In the genomic region with DNA sequence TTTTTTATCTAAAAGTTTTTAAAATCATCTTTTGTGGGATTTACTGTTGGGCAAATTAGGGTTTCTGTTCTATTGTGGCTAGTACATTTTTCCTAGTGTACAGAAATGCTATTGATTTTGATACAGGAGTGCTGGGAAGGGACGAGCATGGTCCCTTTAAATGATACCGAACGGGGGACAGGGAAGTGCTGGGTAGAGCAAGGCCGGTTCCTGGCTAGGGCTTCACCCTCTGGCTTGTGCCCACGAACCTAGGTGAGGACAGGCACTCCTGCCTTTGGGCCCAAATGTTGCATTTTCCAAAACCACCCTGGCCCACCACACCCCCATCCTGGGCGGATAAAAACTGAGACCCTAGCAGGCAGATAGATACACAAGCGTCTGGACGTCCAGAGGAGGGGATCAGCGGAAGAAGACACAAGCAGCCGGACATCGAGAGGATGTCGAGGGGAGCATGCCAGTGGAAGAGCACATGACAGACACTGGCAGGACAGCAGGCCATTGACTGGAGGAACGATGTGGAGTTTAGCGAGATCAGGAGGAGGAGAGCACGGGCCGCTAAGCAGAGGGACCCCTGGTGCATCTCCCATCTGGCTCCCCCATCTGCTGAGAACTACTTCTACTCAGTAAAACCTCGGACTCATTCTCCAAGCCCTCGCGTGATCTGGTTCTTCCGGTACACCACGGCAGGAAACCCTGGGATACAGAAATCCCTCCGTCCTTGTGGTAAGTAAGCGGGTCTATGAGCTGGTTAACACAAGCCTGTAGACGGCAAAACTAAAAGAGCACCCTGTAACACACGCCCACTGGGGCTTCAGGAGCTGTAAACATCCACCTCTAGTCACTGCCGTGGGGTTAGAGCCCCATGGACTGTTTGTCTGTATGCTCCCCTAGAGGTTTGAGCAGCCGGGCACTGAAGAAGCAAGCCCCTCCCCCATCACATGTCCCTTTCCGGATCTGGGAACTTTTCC, we compare ENCODE assay signal across 12 cellular contexts. TPM values are rescaled to one million over a fixed set of nuclear protein-coding genes. Genes with fewer than 3 reads are reported as not detected.
A peak's percentile ranks its signal among the peaks of the same experiment; 100 is the strongest.
DNase-seq lines count a peak whose midpoint lies in the region; ATAC-seq and TF ChIP-seq lines count a peak whose summit lies in the region.
"Had no signal": no experiment of that assay in that cellular context is flagged by ENCODE, and none has a peak within 500 bp of the region (broad histone marks: within the 10 kb centered on the region; RNA-seq: fewer than 3 reads in every experiment).

No MANE protein-coding gene starts in this region.

- no peaks in the 10 kb centered on the region for H3K36me3 Mint-ChIP-seq in WTC11
- H3K36me3 Mint-ChIP-seq in glutamatergic neuron (ENCODE audit: unreplicated experiment), result no peaks in the 10 kb centered on the region
- H3K36me3 Mint-ChIP-seq: memory B cell had no signal

- H3K27me3 Mint-ChIP-seq in WTC11 (ENCODE audit: low read depth), result peaks cover 2% of the 10 kb centered on the region; the same call in 1 of the 2 replicates
- peaks cover 4% of the 10 kb centered on the region for H3K27me3 Mint-ChIP-seq in glutamatergic neuron (ENCODE audit: unreplicated experiment)
- H3K27me3 Mint-ChIP-seq: memory B cell had no signal

- H3K4me3 Mint-ChIP-seq in WTC11 (peak overlapping the region; percentile 64), glutamatergic neuron (ENCODE audit: unreplicated experiment) (no peak overlapping the region)
- H3K4me3 Mint-ChIP-seq: memory B cell had no signal

- H3K9me3 Mint-ChIP-seq in WTC11 (no peaks in the 10 kb centered on the region), glutamatergic neuron (ENCODE audit: unreplicated experiment) (peaks cover 3% of the 10 kb centered on the region)

- peak; percentile 95 for ATAC-seq in WTC11
- ATAC-seq in right lobe of liver, result peak; percentile 58 to 89 (median 68)
- ATAC-seq: HCT116 had no signal

- no peak for TF ChIP-seq CTCF in WTC11 (IDR thresholded peaks at IDR 0.05)
- TF ChIP-seq CTCF in fibroblast of the aortic adventitia (IDR thresholded peaks at IDR 0.05; ENCODE audit: insufficient read depth, low read length), result no peak
- TF ChIP-seq CTCF in right lobe of liver (IDR thresholded peaks at IDR 0.05), result no peak
- TF ChIP-seq CTCF in glutamatergic neuron (IDR thresholded peaks at IDR 0.05; ENCODE audit: partially characterized antibody, unreplicated experiment), result no peak

- intact Hi-C loops in right lobe of liver (cut with DNase I), result no loop called here

- WGBS in right lobe of liver (ENCODE audit: insufficient coverage, low coverage, low lambda C conversion rate, missing lambda C conversion rate), result 63% methylated on average over 19 of the region's 28 CpGs

- H3K27ac ChIP-seq in right lobe of liver, result no peak overlapping the region
- H3K27ac ChIP-seq: prostate gland had no signal

- POLR2A ChIA-PET in WTC11 (lab: Charles Lee), result no interaction called here

- H3K4me1 Mint-ChIP-seq in WTC11 (0 out of 2 replicates have a peak, but pooled peaks cover 5% of the 10 kb centered on the region), glutamatergic neuron (ENCODE audit: low read depth, unreplicated experiment) (peaks cover 2% of the 10 kb centered on the region)
- H3K4me1 Mint-ChIP-seq: memory B cell had no signal

- H3K4me3 ChIP-seq in fibroblast of the aortic adventitia (ENCODE audit: low read depth, low read length), result peak overlapping the region; percentile 57
- peak overlapping the region in 2 of 3 donors; percentile 21 to 32 for H3K4me3 ChIP-seq in right lobe of liver
- H3K4me3 ChIP-seq: prostate gland had no signal

- peaks cover 0 to 8% (median 0%) of the 10 kb centered on the region in 4 donors for H3K4me1 ChIP-seq in right lobe of liver
- H3K4me1 ChIP-seq: prostate gland had no signal

- in situ Hi-C loops in ACHN (cut with HindIII; ENCODE audit: low pct_ligation_motif_present, low pct_unique_long_range_greater_than_20kb, low sequenced_read_pairs), result loop anchor here (25.0 kb wide), 1 partner anchor 599 kb away; no protein-coding TSS in a partner anchor

- no peak for TF ChIP-seq POLR2A in right lobe of liver (IDR thresholded peaks at IDR 0.05)

- CTCF ChIA-PET in WTC11 (lab: Charles Lee), result no interaction called here

- no peaks in the 10 kb centered on the region for H3K27me3 ChIP-seq in right lobe of liver

- H3K27ac Mint-ChIP-seq in WTC11 (no peak overlapping the region), glutamatergic neuron (ENCODE audit: unreplicated experiment) (no peak overlapping the region)
- H3K27ac Mint-ChIP-seq: memory B cell had no signal

- peaks cover 0 to 7% (median 0%) of the 10 kb centered on the region in 4 donors for H3K36me3 ChIP-seq in right lobe of liver
- H3K36me3 ChIP-seq: prostate gland had no signal

- DNase-seq in ACHN, result peak; percentile 85
- DNase-seq in WTC11 (ENCODE audit: low spot score), result peak; percentile 35
- DNase-seq in fibroblast of the aortic adventitia (ENCODE audit: low read depth), result peak; percentile 72
- no peak for DNase-seq in right lobe of liver
- no peak for DNase-seq in glutamatergic neuron
- no peak for DNase-seq in medulla oblongata (ENCODE audit: extremely low spot score)
- DNase-seq in NCI-H2081 treated with DMSO at 0.1 percent for 48 hours (lab: John Stamatoyannopoulos, UW), result no peak
- DNase-seq in NOMO-1 (lab: John Stamatoyannopoulos, UW; ENCODE audit: unreplicated experiment in 2 of 2), result no peak
- DNase-seq: NCI-H510A had no signal

- H3K9me3 ChIP-seq in right lobe of liver, result no peaks in the 10 kb centered on the region
- H3K9me3 ChIP-seq: prostate gland had no signal

TF ChIP-seq in WTC11, 78 proteins besides CTCF, POLR2A, EP300 and RAD21 (continues in another document):
- TF ChIP-seq, protein P1, sequence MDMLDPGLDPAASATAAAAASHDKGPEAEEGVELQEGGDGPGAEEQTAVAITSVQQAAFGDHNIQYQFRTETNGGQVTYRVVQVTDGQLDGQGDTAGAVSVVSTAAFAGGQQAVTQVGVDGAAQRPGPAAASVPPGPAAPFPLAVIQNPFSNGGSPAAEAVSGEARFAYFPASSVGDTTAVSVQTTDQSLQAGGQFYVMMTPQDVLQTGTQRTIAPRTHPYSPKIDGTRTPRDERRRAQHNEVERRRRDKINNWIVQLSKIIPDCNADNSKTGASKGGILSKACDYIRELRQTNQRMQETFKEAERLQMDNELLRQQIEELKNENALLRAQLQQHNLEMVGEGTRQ (CRISPR knock-in tag; IDR thresholded peaks at IDR 0.05), result no peak
- TF ChIP-seq, protein P2, sequence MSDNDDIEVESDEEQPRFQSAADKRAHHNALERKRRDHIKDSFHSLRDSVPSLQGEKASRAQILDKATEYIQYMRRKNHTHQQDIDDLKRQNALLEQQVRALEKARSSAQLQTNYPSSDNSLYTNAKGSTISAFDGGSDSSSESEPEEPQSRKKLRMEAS (CRISPR knock-in tag; IDR thresholded peaks at IDR 0.05), result peak; percentile 17; the same call in 1 of the 2 replicates
- TF ChIP-seq, protein P3, sequence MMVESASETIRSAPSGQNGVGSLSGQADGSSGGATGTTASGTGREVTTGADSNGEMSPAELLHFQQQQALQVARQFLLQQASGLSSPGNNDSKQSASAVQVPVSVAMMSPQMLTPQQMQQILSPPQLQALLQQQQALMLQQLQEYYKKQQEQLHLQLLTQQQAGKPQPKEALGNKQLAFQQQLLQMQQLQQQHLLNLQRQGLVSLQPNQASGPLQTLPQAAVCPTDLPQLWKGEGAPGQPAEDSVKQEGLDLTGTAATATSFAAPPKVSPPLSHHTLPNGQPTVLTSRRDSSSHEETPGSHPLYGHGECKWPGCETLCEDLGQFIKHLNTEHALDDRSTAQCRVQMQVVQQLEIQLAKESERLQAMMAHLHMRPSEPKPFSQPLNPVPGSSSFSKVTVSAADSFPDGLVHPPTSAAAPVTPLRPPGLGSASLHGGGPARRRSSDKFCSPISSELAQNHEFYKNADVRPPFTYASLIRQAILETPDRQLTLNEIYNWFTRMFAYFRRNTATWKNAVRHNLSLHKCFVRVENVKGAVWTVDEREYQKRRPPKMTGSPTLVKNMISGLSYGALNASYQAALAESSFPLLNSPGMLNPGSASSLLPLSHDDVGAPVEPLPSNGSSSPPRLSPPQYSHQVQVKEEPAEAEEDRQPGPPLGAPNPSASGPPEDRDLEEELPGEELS (CRISPR knock-in tag; IDR thresholded peaks at IDR 0.05), result no peak
- TF ChIP-seq TCF7 (CRISPR knock-in tag; IDR thresholded peaks at IDR 0.05; ENCODE audit: low read depth), result no peak
- TF ChIP-seq, protein P4, sequence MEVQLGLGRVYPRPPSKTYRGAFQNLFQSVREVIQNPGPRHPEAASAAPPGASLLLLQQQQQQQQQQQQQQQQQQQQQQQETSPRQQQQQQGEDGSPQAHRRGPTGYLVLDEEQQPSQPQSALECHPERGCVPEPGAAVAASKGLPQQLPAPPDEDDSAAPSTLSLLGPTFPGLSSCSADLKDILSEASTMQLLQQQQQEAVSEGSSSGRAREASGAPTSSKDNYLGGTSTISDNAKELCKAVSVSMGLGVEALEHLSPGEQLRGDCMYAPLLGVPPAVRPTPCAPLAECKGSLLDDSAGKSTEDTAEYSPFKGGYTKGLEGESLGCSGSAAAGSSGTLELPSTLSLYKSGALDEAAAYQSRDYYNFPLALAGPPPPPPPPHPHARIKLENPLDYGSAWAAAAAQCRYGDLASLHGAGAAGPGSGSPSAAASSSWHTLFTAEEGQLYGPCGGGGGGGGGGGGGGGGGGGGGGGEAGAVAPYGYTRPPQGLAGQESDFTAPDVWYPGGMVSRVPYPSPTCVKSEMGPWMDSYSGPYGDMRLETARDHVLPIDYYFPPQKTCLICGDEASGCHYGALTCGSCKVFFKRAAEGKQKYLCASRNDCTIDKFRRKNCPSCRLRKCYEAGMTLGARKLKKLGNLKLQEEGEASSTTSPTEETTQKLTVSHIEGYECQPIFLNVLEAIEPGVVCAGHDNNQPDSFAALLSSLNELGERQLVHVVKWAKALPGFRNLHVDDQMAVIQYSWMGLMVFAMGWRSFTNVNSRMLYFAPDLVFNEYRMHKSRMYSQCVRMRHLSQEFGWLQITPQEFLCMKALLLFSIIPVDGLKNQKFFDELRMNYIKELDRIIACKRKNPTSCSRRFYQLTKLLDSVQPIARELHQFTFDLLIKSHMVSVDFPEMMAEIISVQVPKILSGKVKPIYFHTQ (CRISPR knock-in tag; IDR thresholded peaks at IDR 0.05), result no peak

RNA-seq across cellular contexts. Expression of a gene that starts 13.5 kb away (rescaled TPM):
- total RNA-seq in WTC11 (2021) (1.7 to 2.1 TPM (median 2.0 TPM) in 3 replicates), fibroblast of the aortic adventitia (ENCODE audit: low replicate concordance) (10.6 and 18.3 TPM in 2 replicates), right lobe of liver (10 to 100 TPM in 1 of 6 experiments, 1 to 10 TPM in 5; 3.7 to 13.9 (median 8.2) TPM), glutamatergic neuron (ENCODE audit: unreplicated experiment) (2.1 TPM)

Comparison
In these comparisons a context has a peak if more than half of its experiments do, and no peak if none do; other contexts are left out.
1. DNase-seq: peak in ACHN (single experiment), WTC11 (single experiment) and fibroblast of the aortic adventitia (single experiment); none in right lobe of liver (0 of 3), glutamatergic neuron (single experiment), medulla oblongata (single experiment), NCI-H2081 treated with DMSO at 0.1 percent for 48 hours (single experiment) and NOMO-1 (0 of 2).